ENCODE assay signal across 20 cellular contexts in genomic region chr12:15852383-15852782, GRCh38. TPM values are rescaled to one million over a fixed set of nuclear protein-coding genes. Genes with fewer than 3 reads are reported as not detected.
DNase-seq lines count a peak whose midpoint lies in the region; ATAC-seq and TF ChIP-seq lines count a peak whose summit lies in the region.
"Had no signal": no experiment of that assay in that cellular context is flagged by ENCODE, and none has a peak within 500 bp of the region (broad histone marks: within the 10 kb centered on the region; RNA-seq: fewer than 3 reads in every experiment).

No MANE protein-coding gene starts in this region.

- H3K9me3 Mint-ChIP-seq in activated CD4-positive, alpha-beta T cell treated with anti-CD3 and anti-CD28 coated beads, Interleukin-2, amount 10 ng/mL, durations not matched to agents 24 days and 14 days: no peaks in the 10 kb centered on the region
- H3K9me3 Mint-ChIP-seq in activated CD8-positive, alpha-beta memory T cell treated with anti-CD3 and anti-CD28 coated beads, Interleukin-2, amount 10 ng/mL, durations not matched to agents 7 days and 5 days (ENCODE audit: low read depth): no peaks in the 10 kb centered on the region
- H3K9me3 Mint-ChIP-seq: activated CD4-positive, alpha-beta memory T cell treated with anti-CD3 and anti-CD28 coated beads for 36 hours; activated naive CD8-positive, alpha-beta T cell treated with anti-CD3 and anti-CD28 coated beads, Interleukin-2, amount 10 ng/mL, durations not matched to agents 7 days and 5 days; mesothelial cell of epicardium had no signal

- no peak overlapping the region for H3K4me3 Mint-ChIP-seq in activated CD4-positive, alpha-beta T cell treated with anti-CD3 and anti-CD28 coated beads, Interleukin-2, amount 10 ng/mL, durations not matched to agents 24 days and 14 days
- no peak overlapping the region for H3K4me3 Mint-ChIP-seq in activated CD8-positive, alpha-beta memory T cell treated with anti-CD3 and anti-CD28 coated beads, Interleukin-2, amount 10 ng/mL, durations not matched to agents 7 days and 5 days
- H3K4me3 Mint-ChIP-seq: activated CD4-positive, alpha-beta memory T cell treated with anti-CD3 and anti-CD28 coated beads for 36 hours; activated naive CD8-positive, alpha-beta T cell treated with anti-CD3 and anti-CD28 coated beads, Interleukin-2, amount 10 ng/mL, durations not matched to agents 7 days and 5 days; mesothelial cell of epicardium had no signal

- peak overlapping the region; percentile 11 for H3K9ac ChIP-seq in rectal smooth muscle tissue (ENCODE audit: low read length)
- H3K9ac ChIP-seq: BLaER1 treated with 17β-estradiol and CSF1 and Interleukin-3, amounts not matched to agents 10 nM and 100 nM had no signal

- H3K36me3 ChIP-seq in RWPE2 (ENCODE audit: low read depth): no peaks in the 10 kb centered on the region
- H3K36me3 ChIP-seq in rectal smooth muscle tissue (ENCODE audit: control insufficient read depth, insufficient read depth, low read length): no peaks in the 10 kb centered on the region
- H3K36me3 ChIP-seq: BLaER1 treated with 17β-estradiol and CSF1 and Interleukin-3, amounts not matched to agents 10 nM and 100 nM had no signal

- peak; percentile 40; the same call in 2 of the 3 replicates for ATAC-seq in RWPE2 (ENCODE audit: low read depth)
- ATAC-seq in activated CD8-positive, alpha-beta memory T cell treated with anti-CD3 and anti-CD28 coated beads, Interleukin-2, amount 10 ng/mL, durations not matched to agents 7 days and 5 days: no peak
- ATAC-seq: Panc1, sciatic nerve had no signal

- H3K27me3 ChIP-seq in RWPE2 (ENCODE audit: insufficient read depth, poor library complexity, severe bottlenecking): no peaks in the 10 kb centered on the region
- no peaks in the 10 kb centered on the region for H3K27me3 ChIP-seq in rectal smooth muscle tissue (ENCODE audit: control insufficient read depth, insufficient read depth, low read length)
- H3K27me3 ChIP-seq: BLaER1 treated with 17β-estradiol and CSF1 and Interleukin-3, amounts not matched to agents 10 nM and 100 nM; testis had no signal

- DNase-seq in HCEC 1CT: peak; percentile 69
- DNase-seq in RWPE2 (ENCODE audit: low spot score): no peak
- DNase-seq in fibroblast of gingiva (ENCODE audit: low read depth): peak; percentile 96
- DNase-seq in activated CD4-positive, alpha-beta T cell treated with anti-CD3 and anti-CD28 coated beads, Interleukin-2, amount 10 ng/mL, durations not matched to agents 24 days and 14 days: no peak
- no peak for DNase-seq in activated CD8-positive, alpha-beta memory T cell treated with anti-CD3 and anti-CD28 coated beads, Interleukin-2, amount 10 ng/mL, durations not matched to agents 7 days and 5 days
- no peak for DNase-seq in OCI-M1 (lab: John Stamatoyannopoulos, UW)
- DNase-seq: activated CD4-positive, alpha-beta memory T cell treated with anti-CD3 and anti-CD28 coated beads for 36 hours; activated naive CD8-positive, alpha-beta T cell treated with anti-CD3 and anti-CD28 coated beads, Interleukin-2, amount 10 ng/mL, durations not matched to agents 7 days and 5 days; activated T-cell treated with anti-CD3 and anti-CD28 coated beads, Interleukin-2, amount 50 U/mL, for 48 hours; DMS 273 treated with DMSO at 0.1 percent for 48 hours; hippocampal formation; MV-4-11; NCI-H2081; stimulated activated CD4-positive, alpha-beta T cell treated with anti-CD3 and anti-CD28 coated beads, Interleukin-4, amount 100 ng/mL, for 24 hours; testis had no signal

- H3K4me3 ChIP-seq in RWPE2 (ENCODE audit: severe bottlenecking): no peak overlapping the region
- H3K4me3 ChIP-seq in rectal smooth muscle tissue (ENCODE audit: low read length): no peak overlapping the region
- H3K4me3 ChIP-seq: BLaER1 treated with 17β-estradiol and CSF1 and Interleukin-3, amounts not matched to agents 10 nM and 100 nM; testis had no signal

- H3K27ac ChIP-seq in RWPE2 (ENCODE audit: poor library complexity, severe bottlenecking): no peak overlapping the region
- no peak overlapping the region for H3K27ac ChIP-seq in rectal smooth muscle tissue (ENCODE audit: low read depth, low read length)
- H3K27ac ChIP-seq: BLaER1 treated with 17β-estradiol and CSF1 and Interleukin-3, amounts not matched to agents 10 nM and 100 nM; testis had no signal

- no peak overlapping the region for H3K27ac Mint-ChIP-seq in activated CD4-positive, alpha-beta T cell treated with anti-CD3 and anti-CD28 coated beads, Interleukin-2, amount 10 ng/mL, durations not matched to agents 24 days and 14 days
- no peak overlapping the region for H3K27ac Mint-ChIP-seq in activated CD8-positive, alpha-beta memory T cell treated with anti-CD3 and anti-CD28 coated beads, Interleukin-2, amount 10 ng/mL, durations not matched to agents 7 days and 5 days
- H3K27ac Mint-ChIP-seq: activated CD4-positive, alpha-beta memory T cell treated with anti-CD3 and anti-CD28 coated beads for 36 hours; activated naive CD8-positive, alpha-beta T cell treated with anti-CD3 and anti-CD28 coated beads, Interleukin-2, amount 10 ng/mL, durations not matched to agents 7 days and 5 days; mesothelial cell of epicardium had no signal

- no peaks in the 10 kb centered on the region for H3K9me3 ChIP-seq in RWPE2 (ENCODE audit: severe bottlenecking)
- H3K9me3 ChIP-seq: BLaER1 treated with 17β-estradiol and CSF1 and Interleukin-3, amounts not matched to agents 10 nM and 100 nM; testis had no signal

- CTCF ChIA-PET in activated CD8-positive, alpha-beta memory T cell treated with anti-CD3 and anti-CD28 coated beads, Interleukin-2, amount 10 ng/mL, durations not matched to agents 7 days and 5 days (lab: Charles Lee): interaction anchor here (6.9 kb wide), 1 partner anchor 265 kb away, joined by 92 read pairs; no protein-coding TSS in a partner anchor

- H3K27me3 Mint-ChIP-seq in activated CD4-positive, alpha-beta T cell treated with anti-CD3 and anti-CD28 coated beads, Interleukin-2, amount 10 ng/mL, durations not matched to agents 24 days and 14 days: peaks cover 2% of the 10 kb centered on the region
- peaks cover 12% of the 10 kb centered on the region for H3K27me3 Mint-ChIP-seq in activated CD8-positive, alpha-beta memory T cell treated with anti-CD3 and anti-CD28 coated beads, Interleukin-2, amount 10 ng/mL, durations not matched to agents 7 days and 5 days
- H3K27me3 Mint-ChIP-seq: activated CD4-positive, alpha-beta memory T cell treated with anti-CD3 and anti-CD28 coated beads for 36 hours had no signal

- H3K4me1 Mint-ChIP-seq in activated CD4-positive, alpha-beta T cell treated with anti-CD3 and anti-CD28 coated beads, Interleukin-2, amount 10 ng/mL, durations not matched to agents 24 days and 14 days: no peaks in the 10 kb centered on the region
- H3K4me1 Mint-ChIP-seq in activated CD8-positive, alpha-beta memory T cell treated with anti-CD3 and anti-CD28 coated beads, Interleukin-2, amount 10 ng/mL, durations not matched to agents 7 days and 5 days: no peaks in the 10 kb centered on the region
- H3K4me1 Mint-ChIP-seq: activated naive CD8-positive, alpha-beta T cell treated with anti-CD3 and anti-CD28 coated beads, Interleukin-2, amount 10 ng/mL, durations not matched to agents 7 days and 5 days had no signal

- no peaks in the 10 kb centered on the region for H3K36me3 Mint-ChIP-seq in activated CD4-positive, alpha-beta T cell treated with anti-CD3 and anti-CD28 coated beads, Interleukin-2, amount 10 ng/mL, durations not matched to agents 24 days and 14 days (ENCODE audit: low read depth)
- H3K36me3 Mint-ChIP-seq in activated CD8-positive, alpha-beta memory T cell treated with anti-CD3 and anti-CD28 coated beads, Interleukin-2, amount 10 ng/mL, durations not matched to agents 7 days and 5 days: no peaks in the 10 kb centered on the region
- H3K36me3 Mint-ChIP-seq: activated CD4-positive, alpha-beta memory T cell treated with anti-CD3 and anti-CD28 coated beads for 36 hours; activated naive CD8-positive, alpha-beta T cell treated with anti-CD3 and anti-CD28 coated beads, Interleukin-2, amount 10 ng/mL, durations not matched to agents 7 days and 5 days; mesothelial cell of epicardium had no signal

- no peak for TF ChIP-seq CTCF in RWPE2 (IDR thresholded peaks at IDR 0.05; ENCODE audit: poor library complexity, severe bottlenecking)

- intact Hi-C loops in activated CD4-positive, alpha-beta T cell treated with anti-CD3 and anti-CD28 coated beads, Interleukin-2, amount 10 ng/mL, durations not matched to agents 24 days and 14 days (cut with micrococcal nuclease): no loop called here

- H3K4me1 ChIP-seq in RWPE2 (ENCODE audit: insufficient read depth, poor library complexity, severe bottlenecking): peaks cover 18% of the 10 kb centered on the region
- H3K4me1 ChIP-seq in rectal smooth muscle tissue (ENCODE audit: control insufficient read depth, insufficient read depth, low read length): no peaks in the 10 kb centered on the region
- H3K4me1 ChIP-seq: testis had no signal

RNA-seq across cellular contexts. Expression of gene STRAP, which starts 29.8 kb away (rescaled TPM):
- total RNA-seq in activated CD4-positive, alpha-beta T cell treated with anti-CD3 and anti-CD28 coated beads, Interleukin-2, amount 10 ng/mL, durations not matched to agents 24 days and 14 days: 162 and 166 TPM in 2 replicates
- 10 to 100 TPM; 70.2 to 96.3 TPM for total RNA-seq in activated CD8-positive, alpha-beta memory T cell treated with anti-CD3 and anti-CD28 coated beads, Interleukin-2, amount 10 ng/mL, durations not matched to agents 7 days and 5 days

RNA-seq across cellular contexts. Expression of gene DERA, which starts 58.7 kb away (rescaled TPM):
- total RNA-seq in activated CD4-positive, alpha-beta T cell treated with anti-CD3 and anti-CD28 coated beads, Interleukin-2, amount 10 ng/mL, durations not matched to agents 24 days and 14 days: 15.9 and 17.3 TPM in 2 replicates
- total RNA-seq in activated CD8-positive, alpha-beta memory T cell treated with anti-CD3 and anti-CD28 coated beads, Interleukin-2, amount 10 ng/mL, durations not matched to agents 7 days and 5 days: 10 to 100 TPM; 22.3 to 24.1 TPM

Comparison
In these comparisons a context has a peak if more than half of its experiments do, and no peak if none do; other contexts are left out.
1. DNase-seq: peak in HCEC 1CT (single experiment) and fibroblast of gingiva (single experiment); none in RWPE2 (single experiment), activated CD4-positive, alpha-beta T cell treated with anti-CD3 and anti-CD28 coated beads, Interleukin-2, amount 10 ng/mL, durations not matched to agents 24 days and 14 days (single experiment), activated CD8-positive, alpha-beta memory T cell treated with anti-CD3 and anti-CD28 coated beads, Interleukin-2, amount 10 ng/mL, durations not matched to agents 7 days and 5 days (single experiment) and OCI-M1 (single experiment).